In the genomic region with DNA sequence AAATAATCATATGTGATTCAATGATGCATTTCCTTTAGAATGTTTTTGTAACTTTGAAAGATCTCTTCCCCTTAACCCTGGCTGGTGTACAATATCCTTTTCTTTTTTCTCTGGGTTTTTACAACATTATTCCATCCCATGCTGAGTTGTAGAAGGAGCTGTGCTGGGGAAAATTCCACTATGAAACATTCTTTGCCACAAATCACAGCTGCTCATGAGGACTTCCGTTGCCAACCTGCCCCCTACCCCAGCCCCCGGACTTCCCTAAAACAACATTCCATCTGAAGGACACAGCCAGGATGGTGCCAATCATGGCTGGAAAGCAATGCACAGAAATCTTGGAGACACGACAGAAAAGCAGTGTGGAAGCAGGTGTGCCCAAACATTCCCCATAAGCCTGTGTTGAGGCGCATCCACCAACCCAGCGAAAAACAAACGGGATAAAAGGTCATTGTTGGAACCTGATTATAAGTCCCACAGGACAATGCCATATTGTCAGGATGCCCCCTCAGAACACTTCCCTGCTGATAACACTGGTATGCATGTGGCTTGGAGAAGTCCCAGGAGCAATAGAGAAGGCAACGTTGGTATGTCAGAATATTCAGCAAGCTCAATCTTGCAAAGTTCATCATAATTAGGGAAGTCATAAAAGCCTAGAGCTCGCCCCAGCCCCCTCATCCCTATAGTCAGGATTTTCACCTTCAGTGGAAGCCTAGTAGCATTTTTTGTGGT, we compare ENCODE assay signal across 1 cellular context.
TF ChIP-seq lines count a peak whose summit lies in the region.

No MANE protein-coding gene starts in this region.

TF ChIP-seq in GM23338, 12 proteins besides CTCF, POLR2A, EP300 and RAD21 (continued from another document):
- TF ChIP-seq, protein P1, sequence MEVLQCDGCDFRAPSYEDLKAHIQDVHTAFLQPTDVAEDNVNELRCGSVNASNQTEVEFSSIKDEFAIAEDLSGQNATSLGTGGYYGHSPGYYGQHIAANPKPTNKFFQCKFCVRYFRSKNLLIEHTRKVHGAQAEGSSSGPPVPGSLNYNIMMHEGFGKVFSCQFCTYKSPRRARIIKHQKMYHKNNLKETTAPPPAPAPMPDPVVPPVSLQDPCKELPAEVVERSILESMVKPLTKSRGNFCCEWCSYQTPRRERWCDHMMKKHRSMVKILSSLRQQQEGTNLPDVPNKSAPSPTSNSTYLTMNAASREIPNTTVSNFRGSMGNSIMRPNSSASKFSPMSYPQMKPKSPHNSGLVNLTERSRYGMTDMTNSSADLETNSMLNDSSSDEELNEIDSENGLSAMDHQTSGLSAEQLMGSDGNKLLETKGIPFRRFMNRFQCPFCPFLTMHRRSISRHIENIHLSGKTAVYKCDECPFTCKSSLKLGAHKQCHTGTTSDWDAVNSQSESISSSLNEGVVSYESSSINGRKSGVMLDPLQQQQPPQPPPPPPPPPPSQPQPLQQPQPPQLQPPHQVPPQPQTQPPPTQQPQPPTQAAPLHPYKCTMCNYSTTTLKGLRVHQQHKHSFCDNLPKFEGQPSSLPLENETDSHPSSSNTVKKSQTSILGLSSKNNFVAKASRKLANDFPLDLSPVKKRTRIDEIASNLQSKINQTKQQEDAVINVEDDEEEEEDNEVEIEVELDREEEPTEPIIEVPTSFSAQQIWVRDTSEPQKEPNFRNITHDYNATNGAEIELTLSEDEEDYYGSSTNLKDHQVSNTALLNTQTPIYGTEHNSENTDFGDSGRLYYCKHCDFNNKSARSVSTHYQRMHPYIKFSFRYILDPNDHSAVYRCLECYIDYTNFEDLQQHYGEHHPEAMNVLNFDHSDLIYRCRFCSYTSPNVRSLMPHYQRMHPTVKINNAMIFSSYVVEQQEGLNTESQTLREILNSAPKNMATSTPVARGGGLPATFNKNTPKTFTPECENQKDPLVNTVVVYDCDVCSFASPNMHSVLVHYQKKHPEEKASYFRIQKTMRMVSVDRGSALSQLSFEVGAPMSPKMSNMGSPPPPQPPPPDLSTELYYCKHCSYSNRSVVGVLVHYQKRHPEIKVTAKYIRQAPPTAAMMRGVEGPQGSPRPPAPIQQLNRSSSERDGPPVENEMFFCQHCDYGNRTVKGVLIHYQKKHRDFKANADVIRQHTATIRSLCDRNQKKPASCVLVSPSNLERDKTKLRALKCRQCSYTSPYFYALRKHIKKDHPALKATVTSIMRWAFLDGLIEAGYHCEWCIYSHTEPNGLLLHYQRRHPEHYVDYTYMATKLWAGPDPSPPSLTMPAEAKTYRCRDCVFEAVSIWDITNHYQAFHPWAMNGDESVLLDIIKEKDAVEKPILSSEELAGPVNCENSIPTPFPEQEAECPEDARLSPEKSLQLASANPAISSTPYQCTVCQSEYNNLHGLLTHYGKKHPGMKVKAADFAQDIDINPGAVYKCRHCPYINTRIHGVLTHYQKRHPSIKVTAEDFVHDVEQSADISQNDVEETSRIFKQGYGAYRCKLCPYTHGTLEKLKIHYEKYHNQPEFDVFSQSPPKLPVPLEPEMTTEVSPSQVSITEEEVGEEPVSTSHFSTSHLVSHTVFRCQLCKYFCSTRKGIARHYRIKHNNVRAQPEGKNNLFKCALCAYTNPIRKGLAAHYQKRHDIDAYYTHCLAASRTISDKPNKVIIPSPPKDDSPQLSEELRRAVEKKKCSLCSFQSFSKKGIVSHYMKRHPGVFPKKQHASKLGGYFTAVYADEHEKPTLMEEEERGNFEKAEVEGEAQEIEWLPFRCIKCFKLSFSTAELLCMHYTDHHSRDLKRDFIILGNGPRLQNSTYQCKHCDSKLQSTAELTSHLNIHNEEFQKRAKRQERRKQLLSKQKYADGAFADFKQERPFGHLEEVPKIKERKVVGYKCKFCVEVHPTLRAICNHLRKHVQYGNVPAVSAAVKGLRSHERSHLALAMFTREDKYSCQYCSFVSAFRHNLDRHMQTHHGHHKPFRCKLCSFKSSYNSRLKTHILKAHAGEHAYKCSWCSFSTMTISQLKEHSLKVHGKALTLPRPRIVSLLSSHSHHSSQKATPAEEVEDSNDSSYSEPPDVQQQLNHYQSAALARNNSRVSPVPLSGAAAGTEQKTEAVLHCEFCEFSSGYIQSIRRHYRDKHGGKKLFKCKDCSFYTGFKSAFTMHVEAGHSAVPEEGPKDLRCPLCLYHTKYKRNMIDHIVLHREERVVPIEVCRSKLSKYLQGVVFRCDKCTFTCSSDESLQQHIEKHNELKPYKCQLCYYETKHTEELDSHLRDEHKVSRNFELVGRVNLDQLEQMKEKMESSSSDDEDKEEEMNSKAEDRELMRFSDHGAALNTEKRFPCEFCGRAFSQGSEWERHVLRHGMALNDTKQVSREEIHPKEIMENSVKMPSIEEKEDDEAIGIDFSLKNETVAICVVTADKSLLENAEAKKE (CRISPR knock-in tag; IDR thresholded peaks at IDR 0.05) = no peak
- TF ChIP-seq STAT1 (IDR thresholded peaks at IDR 0.05; ENCODE audit: unreplicated experiment) (no peak), JUNB (IDR thresholded peaks at IDR 0.05; ENCODE audit: unreplicated experiment) (no peak), ZNF114 (CRISPR knock-in tag; IDR thresholded peaks at IDR 0.05) (no peak), EZH2phosphoT487 (IDR thresholded peaks at IDR 0.05; ENCODE audit: unreplicated experiment) (no peak), EZH2 (IDR thresholded peaks at IDR 0.05; ENCODE audit: low read depth, unreplicated experiment) (no peak), POLR2AphosphoS5 (IDR thresholded peaks at IDR 0.05; ENCODE audit: low read depth) (no peak), CREB1 (CRISPR knock-in tag; IDR thresholded peaks at IDR 0.05; ENCODE audit: low read depth) (no peak), NANOG (IDR thresholded peaks at IDR 0.05; ENCODE audit: borderline replicate concordance) (no peak), ZNF331 (CRISPR knock-in tag; IDR thresholded peaks at IDR 0.05; ENCODE audit: low read depth) (no peak)
- TF ChIP-seq, protein P2, sequence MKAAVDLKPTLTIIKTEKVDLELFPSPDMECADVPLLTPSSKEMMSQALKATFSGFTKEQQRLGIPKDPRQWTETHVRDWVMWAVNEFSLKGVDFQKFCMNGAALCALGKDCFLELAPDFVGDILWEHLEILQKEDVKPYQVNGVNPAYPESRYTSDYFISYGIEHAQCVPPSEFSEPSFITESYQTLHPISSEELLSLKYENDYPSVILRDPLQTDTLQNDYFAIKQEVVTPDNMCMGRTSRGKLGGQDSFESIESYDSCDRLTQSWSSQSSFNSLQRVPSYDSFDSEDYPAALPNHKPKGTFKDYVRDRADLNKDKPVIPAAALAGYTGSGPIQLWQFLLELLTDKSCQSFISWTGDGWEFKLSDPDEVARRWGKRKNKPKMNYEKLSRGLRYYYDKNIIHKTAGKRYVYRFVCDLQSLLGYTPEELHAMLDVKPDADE (IDR thresholded peaks at IDR 0.05) = no peak
